1 cellular context compared by ENCODE assay signal in the genomic region with DNA sequence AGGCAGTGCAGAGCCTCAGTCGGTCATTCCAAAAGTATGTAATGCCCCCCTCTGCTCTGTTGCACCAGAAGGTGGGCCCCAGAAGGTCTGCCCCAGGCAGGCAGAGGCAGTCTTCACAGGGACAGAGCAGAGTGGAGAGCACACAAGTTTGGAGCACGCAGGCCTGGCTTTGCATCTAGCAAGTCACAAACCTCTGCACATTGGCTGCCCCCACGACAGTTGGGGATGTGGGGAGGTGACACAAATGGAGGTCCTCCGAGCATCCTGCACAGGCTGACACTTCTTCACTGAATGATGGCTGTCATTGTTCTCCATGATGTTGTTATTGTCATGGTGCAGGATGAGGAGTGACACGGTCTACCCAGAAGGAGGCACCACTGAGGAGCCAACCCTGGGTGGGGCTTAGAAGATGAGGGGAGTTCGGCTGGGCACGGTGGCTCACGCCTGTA.
TF ChIP-seq lines count a peak whose summit lies in the region.

No MANE protein-coding gene starts in this region.

TF ChIP-seq in HepG2, 621 proteins besides CTCF, POLR2A, EP300 and RAD21:
- no peak for TF ChIP-seq RFXANK (CRISPR knock-in tag; IDR thresholded peaks at IDR 0.05)
- TF ChIP-seq PHF5A (CRISPR knock-in tag; IDR thresholded peaks at IDR 0.05; ENCODE audit: low read depth, unreplicated experiment), result no peak
- no peak for TF ChIP-seq TCF12 (IDR thresholded peaks at IDR 0.05)
- TF ChIP-seq TCF12 (CRISPR knock-in tag; IDR thresholded peaks at IDR 0.05), result no peak
- 0 out of 2 replicates have a peak, but pooled peaks have one; percentile 4 for TF ChIP-seq ZNF772 (CRISPR knock-in tag; IDR thresholded peaks at IDR 0.05)
- no peak for TF ChIP-seq GPN1 (CRISPR knock-in tag; IDR thresholded peaks at IDR 0.05; ENCODE audit: borderline replicate concordance)
- TF ChIP-seq, protein P1, sequence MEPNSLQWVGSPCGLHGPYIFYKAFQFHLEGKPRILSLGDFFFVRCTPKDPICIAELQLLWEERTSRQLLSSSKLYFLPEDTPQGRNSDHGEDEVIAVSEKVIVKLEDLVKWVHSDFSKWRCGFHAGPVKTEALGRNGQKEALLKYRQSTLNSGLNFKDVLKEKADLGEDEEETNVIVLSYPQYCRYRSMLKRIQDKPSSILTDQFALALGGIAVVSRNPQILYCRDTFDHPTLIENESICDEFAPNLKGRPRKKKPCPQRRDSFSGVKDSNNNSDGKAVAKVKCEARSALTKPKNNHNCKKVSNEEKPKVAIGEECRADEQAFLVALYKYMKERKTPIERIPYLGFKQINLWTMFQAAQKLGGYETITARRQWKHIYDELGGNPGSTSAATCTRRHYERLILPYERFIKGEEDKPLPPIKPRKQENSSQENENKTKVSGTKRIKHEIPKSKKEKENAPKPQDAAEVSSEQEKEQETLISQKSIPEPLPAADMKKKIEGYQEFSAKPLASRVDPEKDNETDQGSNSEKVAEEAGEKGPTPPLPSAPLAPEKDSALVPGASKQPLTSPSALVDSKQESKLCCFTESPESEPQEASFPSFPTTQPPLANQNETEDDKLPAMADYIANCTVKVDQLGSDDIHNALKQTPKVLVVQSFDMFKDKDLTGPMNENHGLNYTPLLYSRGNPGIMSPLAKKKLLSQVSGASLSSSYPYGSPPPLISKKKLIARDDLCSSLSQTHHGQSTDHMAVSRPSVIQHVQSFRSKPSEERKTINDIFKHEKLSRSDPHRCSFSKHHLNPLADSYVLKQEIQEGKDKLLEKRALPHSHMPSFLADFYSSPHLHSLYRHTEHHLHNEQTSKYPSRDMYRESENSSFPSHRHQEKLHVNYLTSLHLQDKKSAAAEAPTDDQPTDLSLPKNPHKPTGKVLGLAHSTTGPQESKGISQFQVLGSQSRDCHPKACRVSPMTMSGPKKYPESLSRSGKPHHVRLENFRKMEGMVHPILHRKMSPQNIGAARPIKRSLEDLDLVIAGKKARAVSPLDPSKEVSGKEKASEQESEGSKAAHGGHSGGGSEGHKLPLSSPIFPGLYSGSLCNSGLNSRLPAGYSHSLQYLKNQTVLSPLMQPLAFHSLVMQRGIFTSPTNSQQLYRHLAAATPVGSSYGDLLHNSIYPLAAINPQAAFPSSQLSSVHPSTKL (CRISPR knock-in tag; IDR thresholded peaks at IDR 0.05), result no peak
- TF ChIP-seq SALL1 (CRISPR knock-in tag; IDR thresholded peaks at IDR 0.05), result peak; percentile 4; the same call in 1 of the 2 replicates
- TF ChIP-seq ZNF777 (CRISPR knock-in tag; IDR thresholded peaks at IDR 0.05), result no peak
- TF ChIP-seq ZNF577 (CRISPR knock-in tag; IDR thresholded peaks at IDR 0.05; ENCODE audit: borderline replicate concordance, low read depth), result no peak
- 0 out of 2 replicates have a peak, but pooled peaks have one; percentile 28 for TF ChIP-seq SP4 (CRISPR knock-in tag; IDR thresholded peaks at IDR 0.05)
- no peak for TF ChIP-seq ZFP1 (CRISPR knock-in tag; IDR thresholded peaks at IDR 0.05)
- TF ChIP-seq ZNF205 (CRISPR knock-in tag; IDR thresholded peaks at IDR 0.05), result no peak
- no peak for TF ChIP-seq MAFF (IDR thresholded peaks at IDR 0.05; ENCODE audit: low read depth, low read length)
- TF ChIP-seq, protein P2, sequence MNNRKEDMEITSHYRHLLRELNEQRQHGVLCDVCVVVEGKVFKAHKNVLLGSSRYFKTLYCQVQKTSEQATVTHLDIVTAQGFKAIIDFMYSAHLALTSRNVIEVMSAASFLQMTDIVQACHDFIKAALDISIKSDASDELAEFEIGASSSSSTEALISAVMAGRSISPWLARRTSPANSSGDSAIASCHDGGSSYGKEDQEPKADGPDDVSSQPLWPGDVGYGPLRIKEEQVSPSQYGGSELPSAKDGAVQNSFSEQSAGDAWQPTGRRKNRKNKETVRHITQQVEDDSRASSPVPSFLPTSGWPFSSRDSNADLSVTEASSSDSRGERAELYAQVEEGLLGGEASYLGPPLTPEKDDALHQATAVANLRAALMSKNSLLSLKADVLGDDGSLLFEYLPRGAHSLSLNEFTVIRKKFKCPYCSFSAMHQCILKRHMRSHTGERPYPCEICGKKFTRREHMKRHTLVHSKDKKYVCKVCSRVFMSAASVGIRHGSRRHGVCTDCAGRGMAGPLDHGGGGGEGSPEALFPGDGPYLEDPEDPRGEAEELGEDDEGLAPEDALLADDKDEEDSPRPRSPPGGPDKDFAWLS (CRISPR knock-in tag; IDR thresholded peaks at IDR 0.05; ENCODE audit: borderline replicate concordance), result no peak
- TF ChIP-seq, protein P3, sequence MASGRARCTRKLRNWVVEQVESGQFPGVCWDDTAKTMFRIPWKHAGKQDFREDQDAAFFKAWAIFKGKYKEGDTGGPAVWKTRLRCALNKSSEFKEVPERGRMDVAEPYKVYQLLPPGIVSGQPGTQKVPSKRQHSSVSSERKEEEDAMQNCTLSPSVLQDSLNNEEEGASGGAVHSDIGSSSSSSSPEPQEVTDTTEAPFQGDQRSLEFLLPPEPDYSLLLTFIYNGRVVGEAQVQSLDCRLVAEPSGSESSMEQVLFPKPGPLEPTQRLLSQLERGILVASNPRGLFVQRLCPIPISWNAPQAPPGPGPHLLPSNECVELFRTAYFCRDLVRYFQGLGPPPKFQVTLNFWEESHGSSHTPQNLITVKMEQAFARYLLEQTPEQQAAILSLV (CRISPR knock-in tag; IDR thresholded peaks at IDR 0.05; ENCODE audit: borderline replicate concordance), result 0 out of 2 replicates have a peak, but pooled peaks have one; percentile 32
- 0 out of 2 replicates have a peak, but pooled peaks have one; percentile 0 for TF ChIP-seq ZNF614 (CRISPR knock-in tag; IDR thresholded peaks at IDR 0.05; ENCODE audit: borderline replicate concordance)
- TF ChIP-seq, protein P4, sequence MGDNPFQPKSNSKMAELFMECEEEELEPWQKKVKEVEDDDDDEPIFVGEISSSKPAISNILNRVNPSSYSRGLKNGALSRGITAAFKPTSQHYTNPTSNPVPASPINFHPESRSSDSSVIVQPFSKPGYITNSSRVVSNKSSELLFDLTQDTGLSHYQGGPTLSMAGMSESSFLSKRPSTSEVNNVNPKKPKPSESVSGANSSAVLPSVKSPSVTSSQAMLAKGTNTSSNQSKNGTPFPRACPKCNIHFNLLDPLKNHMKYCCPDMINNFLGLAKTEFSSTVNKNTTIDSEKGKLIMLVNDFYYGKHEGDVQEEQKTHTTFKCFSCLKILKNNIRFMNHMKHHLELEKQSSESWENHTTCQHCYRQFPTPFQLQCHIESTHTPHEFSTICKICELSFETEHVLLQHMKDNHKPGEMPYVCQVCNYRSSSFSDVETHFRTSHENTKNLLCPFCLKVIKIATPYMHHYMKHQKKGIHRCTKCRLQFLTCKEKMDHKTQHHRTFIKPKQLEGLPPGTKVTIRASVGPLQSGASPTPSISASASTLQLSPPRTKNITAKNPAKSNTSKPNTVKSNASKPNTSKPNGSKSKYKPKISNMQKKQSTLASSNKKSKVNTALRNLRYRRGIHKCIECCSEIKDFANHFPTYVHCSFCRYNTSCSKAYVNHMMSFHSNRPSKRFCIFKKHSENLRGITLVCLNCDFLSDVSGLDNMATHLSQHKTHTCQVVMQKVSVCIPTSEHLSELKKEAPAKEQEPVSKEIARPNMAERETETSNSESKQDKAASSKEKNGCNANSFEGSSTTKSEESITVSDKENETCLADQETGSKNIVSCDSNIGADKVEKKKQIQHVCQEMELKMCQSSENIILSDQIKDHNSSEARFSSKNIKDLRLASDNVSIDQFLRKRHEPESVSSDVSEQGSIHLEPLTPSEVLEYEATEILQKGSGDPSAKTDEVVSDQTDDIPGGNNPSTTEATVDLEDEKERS (CRISPR knock-in tag; IDR thresholded peaks at IDR 0.05), result no peak
- TF ChIP-seq, protein P5, sequence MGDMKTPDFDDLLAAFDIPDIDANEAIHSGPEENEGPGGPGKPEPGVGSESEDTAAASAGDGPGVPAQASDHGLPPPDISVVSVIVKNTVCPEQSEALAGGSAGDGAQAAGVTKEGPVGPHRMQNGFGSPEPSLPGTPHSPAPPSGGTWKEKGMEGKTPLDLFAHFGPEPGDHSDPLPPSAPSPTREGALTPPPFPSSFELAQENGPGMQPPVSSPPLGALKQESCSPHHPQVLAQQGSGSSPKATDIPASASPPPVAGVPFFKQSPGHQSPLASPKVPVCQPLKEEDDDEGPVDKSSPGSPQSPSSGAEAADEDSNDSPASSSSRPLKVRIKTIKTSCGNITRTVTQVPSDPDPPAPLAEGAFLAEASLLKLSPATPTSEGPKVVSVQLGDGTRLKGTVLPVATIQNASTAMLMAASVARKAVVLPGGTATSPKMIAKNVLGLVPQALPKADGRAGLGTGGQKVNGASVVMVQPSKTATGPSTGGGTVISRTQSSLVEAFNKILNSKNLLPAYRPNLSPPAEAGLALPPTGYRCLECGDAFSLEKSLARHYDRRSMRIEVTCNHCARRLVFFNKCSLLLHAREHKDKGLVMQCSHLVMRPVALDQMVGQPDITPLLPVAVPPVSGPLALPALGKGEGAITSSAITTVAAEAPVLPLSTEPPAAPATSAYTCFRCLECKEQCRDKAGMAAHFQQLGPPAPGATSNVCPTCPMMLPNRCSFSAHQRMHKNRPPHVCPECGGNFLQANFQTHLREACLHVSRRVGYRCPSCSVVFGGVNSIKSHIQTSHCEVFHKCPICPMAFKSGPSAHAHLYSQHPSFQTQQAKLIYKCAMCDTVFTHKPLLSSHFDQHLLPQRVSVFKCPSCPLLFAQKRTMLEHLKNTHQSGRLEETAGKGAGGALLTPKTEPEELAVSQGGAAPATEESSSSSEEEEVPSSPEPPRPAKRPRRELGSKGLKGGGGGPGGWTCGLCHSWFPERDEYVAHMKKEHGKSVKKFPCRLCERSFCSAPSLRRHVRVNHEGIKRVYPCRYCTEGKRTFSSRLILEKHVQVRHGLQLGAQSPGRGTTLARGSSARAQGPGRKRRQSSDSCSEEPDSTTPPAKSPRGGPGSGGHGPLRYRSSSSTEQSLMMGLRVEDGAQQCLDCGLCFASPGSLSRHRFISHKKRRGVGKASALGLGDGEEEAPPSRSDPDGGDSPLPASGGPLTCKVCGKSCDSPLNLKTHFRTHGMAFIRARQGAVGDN (CRISPR knock-in tag; IDR thresholded peaks at IDR 0.05), result peak; percentile 45; the same call in 1 of the 2 replicates
- TF ChIP-seq ZBTB38 (CRISPR knock-in tag; IDR thresholded peaks at IDR 0.05), result no peak; the same call in 1 of the 2 replicates
- no peak for TF ChIP-seq NR2F2 (IDR thresholded peaks at IDR 0.05; ENCODE audit: borderline replicate concordance, low read depth)
- TF ChIP-seq ZC3H4 (CRISPR knock-in tag; IDR thresholded peaks at IDR 0.05; ENCODE audit: borderline replicate concordance), result 0 out of 2 replicates have a peak, but pooled peaks have one; percentile 32
- no peak for TF ChIP-seq KLF15 (CRISPR knock-in tag; IDR thresholded peaks at IDR 0.05; ENCODE audit: borderline replicate concordance)
TF ChIP-seq in HepG2: peak in this region for 7.
